9 cellular contexts compared by ENCODE assay signal in genomic region chrX:120015145-120016067, GRCh38.
DNase-seq lines count a peak whose midpoint lies in the region; ATAC-seq and TF ChIP-seq lines count a peak whose summit lies in the region.
"Had no signal": no experiment of that assay in that cellular context is flagged by ENCODE, and none has a peak within 500 bp of the region (broad histone marks: within the 10 kb centered on the region; RNA-seq: fewer than 3 reads in every experiment).

No MANE protein-coding gene starts in this region.

- no peaks in the 10 kb centered on the region for H3K9me3 ChIP-seq in suprapubic skin

- H3K4me1 Mint-ChIP-seq in activated CD4-positive, alpha-beta T cell treated with anti-CD3 and anti-CD28 coated beads, Interleukin-2, amount 10 ng/mL, durations not matched to agents 24 days and 14 days: peaks cover 6% of the 10 kb centered on the region
- H3K4me1 Mint-ChIP-seq in activated naive CD8-positive, alpha-beta T cell treated with anti-CD3 and anti-CD28 coated beads for 36 hours: peaks cover 10% of the 10 kb centered on the region

- TF ChIP-seq POLR2A in suprapubic skin (IDR thresholded peaks at IDR 0.05): no peak

- no peak overlapping the region for H3K27ac Mint-ChIP-seq in activated CD4-positive, alpha-beta T cell treated with anti-CD3 and anti-CD28 coated beads, Interleukin-2, amount 10 ng/mL, durations not matched to agents 24 days and 14 days
- peak overlapping the region; percentile 45 for H3K27ac Mint-ChIP-seq in activated naive CD8-positive, alpha-beta T cell treated with anti-CD3 and anti-CD28 coated beads for 36 hours

- 38% methylated on average over 43 of the region's 58 CpGs for WGBS in suprapubic skin

- DNase-seq in activated CD4-positive, alpha-beta T cell treated with anti-CD3 and anti-CD28 coated beads, Interleukin-2, amount 10 ng/mL, durations not matched to agents 24 days and 14 days: no peak
- no peak for DNase-seq in activated CD4-positive, alpha-beta T cell treated with anti-CD3 and anti-CD28 coated beads for 1 hour
- DNase-seq in activated naive CD8-positive, alpha-beta T cell treated with anti-CD3 and anti-CD28 coated beads for 36 hours: no peak
- DNase-seq in kidney epithelial cell (ENCODE audit: low read depth): no peak
- no peak for DNase-seq in suprapubic skin (ENCODE audit: low spot score in 2 of 2)
- no peak for DNase-seq in NCI-H2107 (lab: John Stamatoyannopoulos, UW)
- DNase-seq in D341Med (ENCODE audit: low spot score): no peak
- DNase-seq: activated CD8-positive, alpha-beta memory T cell treated with anti-CD3 and anti-CD28 coated beads, Interleukin-2, amount 50 U/mL, for 48 hours had no signal

- peaks cover 14% of the 10 kb centered on the region for H3K4me1 ChIP-seq in suprapubic skin

- no peak for ATAC-seq in HG02938 (IDR thresholded peaks at IDR 0.05; ENCODE audit: unreplicated experiment)

- H3K36me3 Mint-ChIP-seq in activated CD4-positive, alpha-beta T cell treated with anti-CD3 and anti-CD28 coated beads, Interleukin-2, amount 10 ng/mL, durations not matched to agents 24 days and 14 days (ENCODE audit: low read depth): no peaks in the 10 kb centered on the region
- no peaks in the 10 kb centered on the region for H3K36me3 Mint-ChIP-seq in activated naive CD8-positive, alpha-beta T cell treated with anti-CD3 and anti-CD28 coated beads for 36 hours

- no peaks in the 10 kb centered on the region for H3K9me3 Mint-ChIP-seq in activated CD4-positive, alpha-beta T cell treated with anti-CD3 and anti-CD28 coated beads, Interleukin-2, amount 10 ng/mL, durations not matched to agents 24 days and 14 days
- no peaks in the 10 kb centered on the region for H3K9me3 Mint-ChIP-seq in activated naive CD8-positive, alpha-beta T cell treated with anti-CD3 and anti-CD28 coated beads for 36 hours

- TF ChIP-seq EP300 in suprapubic skin (IDR thresholded peaks at IDR 0.05): no peak

- peaks cover 51% of the 10 kb centered on the region for H3K27me3 Mint-ChIP-seq in activated CD4-positive, alpha-beta T cell treated with anti-CD3 and anti-CD28 coated beads, Interleukin-2, amount 10 ng/mL, durations not matched to agents 24 days and 14 days
- H3K27me3 Mint-ChIP-seq in activated naive CD8-positive, alpha-beta T cell treated with anti-CD3 and anti-CD28 coated beads for 36 hours: peaks cover 62% of the 10 kb centered on the region

- H3K4me3 ChIP-seq in kidney epithelial cell (ENCODE audit: low read depth, low read length): peak overlapping the region; percentile 10
- peak overlapping the region; percentile 38 for H3K4me3 ChIP-seq in suprapubic skin

- H3K27me3 ChIP-seq in kidney epithelial cell (ENCODE audit: control insufficient read depth, insufficient read depth, low read length): peaks cover 27% of the 10 kb centered on the region
- peaks cover 31% of the 10 kb centered on the region for H3K27me3 ChIP-seq in suprapubic skin

- intact Hi-C loops in activated CD4-positive, alpha-beta T cell treated with anti-CD3 and anti-CD28 coated beads, Interleukin-2, amount 10 ng/mL, durations not matched to agents 24 days and 14 days (cut with micrococcal nuclease): no loop called here

- no peak for TF ChIP-seq CTCF in kidney epithelial cell (IDR thresholded peaks at IDR 0.05; ENCODE audit: insufficient read depth, low read length, poor library complexity, severe bottlenecking)
- no peak for TF ChIP-seq CTCF in suprapubic skin (IDR thresholded peaks at IDR 0.05)

- H3K4me3 Mint-ChIP-seq in activated CD4-positive, alpha-beta T cell treated with anti-CD3 and anti-CD28 coated beads, Interleukin-2, amount 10 ng/mL, durations not matched to agents 24 days and 14 days: peak overlapping the region; percentile 80
- H3K4me3 Mint-ChIP-seq in activated naive CD8-positive, alpha-beta T cell treated with anti-CD3 and anti-CD28 coated beads for 36 hours: peak overlapping the region; percentile 74

- H3K36me3 ChIP-seq in kidney epithelial cell (ENCODE audit: control insufficient read depth, insufficient read depth, low read length) (no peaks in the 10 kb centered on the region), suprapubic skin (no peaks in the 10 kb centered on the region)

- H3K27ac ChIP-seq in suprapubic skin: no peak overlapping the region
